8 cellular contexts compared by ENCODE assay signal in the genomic region with DNA sequence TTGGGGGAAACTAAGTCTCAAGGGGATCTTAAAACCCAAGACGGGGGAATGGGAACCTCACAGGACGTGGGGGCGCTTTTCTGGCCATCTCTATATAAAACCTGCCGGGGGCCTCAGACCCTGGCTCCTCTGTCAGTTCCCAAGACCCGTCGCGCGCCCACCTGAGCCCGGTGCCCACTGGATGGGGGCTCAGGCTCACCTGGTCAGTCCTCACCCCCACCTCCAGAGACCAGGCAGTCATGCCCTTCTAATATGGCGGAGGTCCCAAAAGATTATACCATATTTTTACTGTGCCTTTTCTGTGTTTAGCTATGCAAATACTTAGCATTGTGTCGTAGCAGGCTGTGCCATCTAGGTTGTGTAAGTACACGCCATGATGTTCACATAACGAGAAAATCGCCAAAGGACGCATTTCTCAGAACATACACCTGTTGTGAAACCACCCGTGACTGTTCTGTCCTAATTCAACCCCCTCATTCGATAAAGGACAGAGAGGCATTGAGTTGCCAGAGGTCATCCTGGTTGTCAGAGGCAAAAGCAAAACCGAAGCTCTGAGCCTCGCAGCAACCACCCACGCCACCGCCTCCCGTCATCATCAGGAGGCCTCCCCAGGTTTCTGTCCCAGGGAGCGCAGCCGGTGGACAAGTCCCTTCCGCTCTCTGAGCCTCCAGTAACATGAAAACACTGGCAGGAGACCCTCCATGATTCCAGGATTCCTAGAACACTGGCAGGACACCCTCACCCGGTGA. TPM values are rescaled to one million over a fixed set of nuclear protein-coding genes. Genes with fewer than 3 reads are reported as not detected.
DNase-seq lines count a peak whose midpoint lies in the region; ATAC-seq and TF ChIP-seq lines count a peak whose summit lies in the region.

No MANE protein-coding gene starts in this region.

- H2AFZ ChIP-seq in IMR-90 (replicated peaks; ENCODE audit: low read length, poor library complexity) (peak overlapping the region; percentile 97), neural progenitor cell (replicated peaks) (peak overlapping the region; percentile 80)

- H3K36me3 ChIP-seq in BLaER1 treated with 17β-estradiol and CSF1 and Interleukin-3, amounts not matched to agents 10 nM and 100 nM, result peaks cover 0 to 5% (median 0%) of the 10 kb centered on the region in 11 experiments; a peak in 1 of 22 replicates
- no peaks in the 10 kb centered on the region for H3K36me3 ChIP-seq in IMR-90 (ENCODE audit: control insufficient read depth, insufficient read depth, low read length)
- no peaks in the 10 kb centered on the region for H3K36me3 ChIP-seq in neural progenitor cell

- H3K4me2 ChIP-seq in BLaER1 treated with 17β-estradiol and CSF1 and Interleukin-3, amounts not matched to agents 10 nM and 100 nM, result peak overlapping the region; percentile 79 to 97 (median 87)
- H3K4me2 ChIP-seq in IMR-90 (ENCODE audit: low read depth, low read length) (peak overlapping the region; percentile 79), neural progenitor cell (peak overlapping the region; percentile 89)

- in situ Hi-C loops in IMR-90 (cut with MboI; ENCODE audit: low sequenced_read_pairs), result loop anchor here (5.0 to 25.0 kb wide), 3 partner anchors 397 to 1252 kb away; a partner anchor contains a TSS

- H3K4me1 Mint-ChIP-seq in neural progenitor cell, result peaks cover 4% of the 10 kb centered on the region

- H2BK5ac ChIP-seq in IMR-90 (ENCODE audit: low read depth, low read length, poor library complexity, severe bottlenecking), result no peak overlapping the region

- CTCF ChIA-PET in IMR-90 (lab: Yijun Ruan, JAX), result interaction anchor here (0.8 to 1.7 kb wide), 8 partner anchors 9 to 395 kb away, joined by 3 to 18 read pairs (median 4); no protein-coding TSS in a partner anchor

- 69% methylated on average over 11 of the region's 26 CpGs; no CpG with 5 or more reads in 1 of the 2 experiments for WGBS in IMR-90 (ENCODE audit: extremely low coverage in 2 of 2, insufficient read length in 1 of 2), 2 experiments

- no peaks in the 10 kb centered on the region for H3K79me2 ChIP-seq in neural progenitor cell (ENCODE audit: low read depth)

- peak overlapping the region; percentile 36 to 75 (median 67); a peak in 21 of 22 replicates for H3K9ac ChIP-seq in BLaER1 treated with 17β-estradiol and CSF1 and Interleukin-3, amounts not matched to agents 10 nM and 100 nM
- H3K9ac ChIP-seq in IMR-90 (ENCODE audit: low read depth, low read length) (peak overlapping the region; percentile 49; the same call in 1 of the 2 replicates), neural progenitor cell (no peak overlapping the region)

- POLR2A ChIA-PET in IMR-90 (lab: Charles Lee; ENCODE audit: unreplicated experiment), result interaction anchor here (0.5 kb wide), 1 partner anchor 23 kb away, joined by 3 read pairs; no protein-coding TSS in a partner anchor

- no peak for TF ChIP-seq POLR2A in IMR-90 (IDR thresholded peaks at IDR 0.05; ENCODE audit: low read depth, low read length)

- H4K20me1 ChIP-seq in BLaER1 treated with 17β-estradiol and CSF1 and Interleukin-3, amounts not matched to agents 10 nM and 100 nM, result no peaks in the 10 kb centered on the region
- H4K20me1 ChIP-seq in IMR-90 (ENCODE audit: insufficient read depth, low read length) (no peaks in the 10 kb centered on the region), neural progenitor cell (ENCODE audit: low read depth) (no peaks in the 10 kb centered on the region)

- no peak overlapping the region for H3K4ac ChIP-seq in IMR-90 (ENCODE audit: low read depth, low read length)

- peak overlapping the region; percentile 74 for H4K5ac ChIP-seq in IMR-90 (ENCODE audit: low read depth, low read length)

- intact Hi-C loops in IMR-90 (cut with micrococcal nuclease) (loop anchor here (1.0 to 5.0 kb wide), 4 partner anchors 395 to 1347 kb away; no protein-coding TSS in a partner anchor), dorsolateral prefrontal cortex (cut with DNase I) (loop anchor here (1.0 to 10.0 kb wide), 5 partner anchors 295 to 807 kb away; a partner anchor contains a TSS)

- no peaks in the 10 kb centered on the region for H3K27me3 Mint-ChIP-seq in neural progenitor cell (ENCODE audit: insufficient read depth, low read depth)

- H3K4me3 Mint-ChIP-seq in neural progenitor cell, result no peak overlapping the region

- H3K27me3 ChIP-seq in BLaER1 treated with 17β-estradiol and CSF1 and Interleukin-3, amounts not matched to agents 10 nM and 100 nM, result no peaks in the 10 kb centered on the region
- H3K27me3 ChIP-seq in IMR-90 (ENCODE audit: control insufficient read depth, insufficient read depth, low read length) (no peaks in the 10 kb centered on the region; the same call in 1 of the 2 replicates), dorsolateral prefrontal cortex (no peaks in the 10 kb centered on the region), neural progenitor cell (peaks cover 16% of the 10 kb centered on the region)

- peaks cover 14 to 18% (median 15%) of the 10 kb centered on the region in 11 experiments for H3K9me3 ChIP-seq in BLaER1 treated with 17β-estradiol and CSF1 and Interleukin-3, amounts not matched to agents 10 nM and 100 nM (replicated peaks in 1 of 11)
- no peaks in the 10 kb centered on the region for H3K9me3 ChIP-seq in IMR-90 (ENCODE audit: control insufficient read depth, insufficient read depth, low read length)
- no peaks in the 10 kb centered on the region for H3K9me3 ChIP-seq in neural progenitor cell (ENCODE audit: low read depth)

- H3K4me3 ChIP-seq in BLaER1 treated with 17β-estradiol and CSF1 and Interleukin-3, amounts not matched to agents 10 nM and 100 nM, result peak overlapping the region in 7 of 10 experiments; percentile 10 to 53 (median 37); a peak in 9 of 20 replicates
- H3K4me3 ChIP-seq in IMR-90 (ENCODE audit: insufficient read depth, low read depth, low read length) (0 out of 2 replicates have a peak overlapping the region, but pooled peaks have one; percentile 21), dorsolateral prefrontal cortex (peak overlapping the region in 46 of 59 donors; percentile 21 to 84 (median 69)), neural progenitor cell (peak overlapping the region; percentile 42)

- H3K4me1 ChIP-seq in BLaER1 treated with 17β-estradiol and CSF1 and Interleukin-3, amounts not matched to agents 10 nM and 100 nM, result peaks cover 22 to 40% (median 31%) of the 10 kb centered on the region in 10 experiments
- no peaks in the 10 kb centered on the region for H3K4me1 ChIP-seq in IMR-90 (ENCODE audit: control insufficient read depth, insufficient read depth, low read length)
- peaks cover 10% of the 10 kb centered on the region for H3K4me1 ChIP-seq in neural progenitor cell

- TF ChIP-seq RAD21 in IMR-90 (IDR thresholded peaks at IDR 0.05; ENCODE audit: low read length), result no peak

- ATAC-seq in IMR-90 (ENCODE audit: low read depth), result no peak
- no peak for ATAC-seq in GM19455 (IDR thresholded peaks at IDR 0.05; ENCODE audit: unreplicated experiment)

- no peak overlapping the region for H2BK15ac ChIP-seq in IMR-90 (ENCODE audit: low read depth, low read length)

- peak overlapping the region; percentile 85 for H2AK9ac ChIP-seq in IMR-90 (replicated peaks; ENCODE audit: low read depth, low read length, poor library complexity)

- H4K91ac ChIP-seq in IMR-90 (ENCODE audit: insufficient read depth, low read depth, low read length), result no peak overlapping the region

- no peaks in the 10 kb centered on the region for H3K36me3 Mint-ChIP-seq in neural progenitor cell

- no peak overlapping the region for H3K23ac ChIP-seq in IMR-90 (ENCODE audit: low read depth, low read length)

- dilution Hi-C loops in IMR-90 (cut with HindIII; ENCODE audit: low sequenced_read_pairs, unreplicated experiment), result loop anchor here (25.0 kb wide), 1 partner anchor 402 kb away; no protein-coding TSS in a partner anchor

- no peak overlapping the region for H3K27ac Mint-ChIP-seq in neural progenitor cell

- H3K27ac ChIP-seq in BLaER1 treated with 17β-estradiol and CSF1 and Interleukin-3, amounts not matched to agents 10 nM and 100 nM, result peak overlapping the region in 9 of 11 experiments; percentile 35 to 71 (median 53); a peak in 19 of 22 replicates
- H3K27ac ChIP-seq in IMR-90 (ENCODE audit: insufficient read depth, low read length) (no peak overlapping the region), dorsolateral prefrontal cortex (peak overlapping the region in 4 of 59 donors; percentile 20 to 80 (median 48)), neural progenitor cell (no peak overlapping the region), substantia nigra (ENCODE audit: low read depth, low read length, poor library complexity, severe bottlenecking) (no peak overlapping the region)

- peak overlapping the region; percentile 33; the same call in 1 of the 2 replicates for H2BK120ac ChIP-seq in IMR-90 (ENCODE audit: low read depth, low read length)

- no peaks in the 10 kb centered on the region for H3K9me3 Mint-ChIP-seq in neural progenitor cell

- H4K8ac ChIP-seq in IMR-90 (ENCODE audit: low read depth in 2 of 2, low read length in 2 of 2), result peak overlapping the region in 1 of 2 experiments; percentile 89; a peak in 3 of 4 replicates

- H2AK5ac ChIP-seq in IMR-90 (ENCODE audit: low read depth, low read length), result no peak overlapping the region

- no TSS peak for BruUV-seq in IMR-90 (replicated peaks; lab: Mats Ljungman, UMichigan)

- DNase-seq in IMR-90, result no peak
- peak in 1 of 10 donors; percentile 23 for DNase-seq in dorsolateral prefrontal cortex
- no peak for DNase-seq in neural progenitor cell (ENCODE audit: low spot score)
- no peak for DNase-seq in HUDEP-2 (lab: John Stamatoyannopoulos, UW; ENCODE audit: unreplicated experiment in 76 of 76)
- no peak for DNase-seq in hypothalamus (lab: John Stamatoyannopoulos, UW)
- DNase-seq in substantia nigra (lab: John Stamatoyannopoulos, UW), result no peak

- H3K9me1 ChIP-seq in IMR-90 (ENCODE audit: insufficient read depth, low read length), result no peaks in the 10 kb centered on the region

- no peaks in the 10 kb centered on the region for H3F3A ChIP-seq in neural progenitor cell (ENCODE audit: low read depth)

- H3K79me1 ChIP-seq in IMR-90 (ENCODE audit: low read depth in 1 of 2, low read length in 2 of 2), result no peaks in the 10 kb centered on the region

- H3K18ac ChIP-seq in IMR-90 (ENCODE audit: low read depth, low read length), result no peak overlapping the region; the same call in 1 of the 2 replicates

- H3K14ac ChIP-seq in IMR-90 (replicated peaks; ENCODE audit: low read depth, low read length), result no peak overlapping the region

- TF ChIP-seq CTCF in IMR-90 (conservative IDR thresholded peaks at IDR 0.05; ENCODE audit: low read depth, low read length) (no peak), dorsolateral prefrontal cortex (IDR thresholded peaks at IDR 0.05 in 54 of 56, conservative IDR thresholded peaks at IDR 0.05 in 2 of 56; ENCODE audit: low read depth in 1 of 56, partially characterized antibody in 56 of 56) (peak in 5 of 56 donors; percentile 3 to 31 (median 10)), neural progenitor cell (IDR thresholded peaks at IDR 0.05) (no peak)

- no peak overlapping the region for H3K56ac ChIP-seq in IMR-90 (ENCODE audit: extremely low read depth, insufficient read depth, low read length)

- H2BK20ac ChIP-seq in IMR-90 (ENCODE audit: low read depth, low read length), result no peak overlapping the region

RNA-seq across cellular contexts. Expression of a gene that starts 28.9 kb away (rescaled TPM):
- total RNA-seq in IMR-90 (2012; rRNA removed) (152 and 190 TPM in 2 replicates), dorsolateral prefrontal cortex (100 to 1,000 TPM in 115 of 120 experiments, 10 to 100 TPM in 5; 79.4 to 200 (median 151) TPM), neural progenitor cell (ENCODE audit: low replicate concordance) (40.8 and 56.7 TPM in 2 replicates)
- 85.1 and 110 TPM in 2 replicates for polyA plus RNA-seq in IMR-90 (2012; rRNA removed)
- polyA plus RNA-seq in IMR-90 (2012; cell fraction: cytosol; rRNA removed), result 26.7 and 38.0 TPM in 2 replicates
- 9.3 and 67.6 TPM in 2 replicates for polyA plus RNA-seq in IMR-90 (2012; cell fraction: nucleus; rRNA removed; ENCODE audit: low replicate concordance)

Comparison
In these comparisons a context has a peak if more than half of its experiments do, and no peak if none do; other contexts are left out.
1. H3K27ac ChIP-seq: peak in BLaER1 treated with 17β-estradiol and CSF1 and Interleukin-3, amounts not matched to agents 10 nM and 100 nM (9 of 11); none in IMR-90 (single experiment), neural progenitor cell (single experiment) and substantia nigra (single experiment).
2. Peak in every context shown above with its lines, with median percentiles within 50 percentile points of each other: H3K4me2 ChIP-seq and H3K4me3 ChIP-seq.